7 cellular contexts compared by ENCODE assay signal in the genomic region with DNA sequence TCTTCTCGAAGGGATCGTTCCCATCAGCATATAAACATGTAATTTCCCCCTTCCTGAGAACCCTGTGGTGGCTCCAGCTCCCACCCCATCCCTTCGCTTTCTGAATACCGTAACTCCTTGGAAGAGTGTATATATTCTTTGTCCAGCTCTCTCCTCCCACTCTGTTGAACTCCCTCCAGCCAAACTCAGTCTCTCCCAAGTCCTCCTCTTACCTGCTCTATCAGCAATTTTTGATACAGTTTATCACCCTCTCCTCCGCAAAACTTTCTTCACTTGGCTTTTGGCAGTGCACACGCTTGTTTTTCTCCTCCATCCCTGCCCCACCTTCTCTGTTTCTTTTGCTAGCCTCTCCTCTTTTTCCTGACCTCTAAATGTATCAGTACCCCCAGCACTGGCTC.
A peak's percentile ranks its signal among the peaks of the same experiment; 100 is the strongest.
DNase-seq lines count a peak whose midpoint lies in the region; ATAC-seq and TF ChIP-seq lines count a peak whose summit lies in the region.

No MANE protein-coding gene starts in this region.

- peak overlapping the region; percentile 87 for H4K5ac ChIP-seq in IMR-90 (ENCODE audit: low read depth, low read length)

- no peak overlapping the region for H2BK20ac ChIP-seq in IMR-90 (ENCODE audit: low read depth, low read length)

- H3K56ac ChIP-seq in IMR-90 (ENCODE audit: extremely low read depth, insufficient read depth, low read length) = peak overlapping the region; percentile 44; the same call in 1 of the 2 replicates

- H2AK5ac ChIP-seq in IMR-90 (ENCODE audit: low read depth, low read length) = no peak overlapping the region

- 79% methylated on average over 2 of the region's 6 CpGs; no CpG with 5 or more reads in 1 of the 2 experiments for whole genome bisulfite sequencing in IMR-90 (ENCODE audit: extremely low coverage in 2 of 2, insufficient read length in 1 of 2), 2 experiments
- WGBS in stomach, 5 donors = 15 to 33% (median 23%) methylated on average over 6 of the region's 6 CpGs

- H2BK5ac ChIP-seq in IMR-90 (ENCODE audit: low read depth, low read length, poor library complexity, severe bottlenecking) = peak overlapping the region; percentile 37

- H3K9me3 Mint-ChIP-seq in activated naive CD8-positive, alpha-beta T cell treated with anti-CD3 and anti-CD28 coated beads, Interleukin-2, amount 50 U/mL, for 24 hours = no peaks in the 10 kb centered on the region

- H3K4me1 ChIP-seq in IMR-90 (ENCODE audit: control insufficient read depth, insufficient read depth, low read length) = peaks cover 4% of the 10 kb centered on the region; the same call in 1 of the 2 replicates
- H3K4me1 ChIP-seq in iPS-20b (ENCODE audit: insufficient read depth, low read length) = peaks cover 4% of the 10 kb centered on the region; the same call in 1 of the 2 replicates
- peaks cover 3 to 26% (median 11%) of the 10 kb centered on the region in 4 donors for H3K4me1 ChIP-seq in stomach

- TF ChIP-seq EP300 in stomach (IDR thresholded peaks at IDR 0.05) = no peak

- peak overlapping the region; percentile 91; the same call in 1 of the 2 replicates for H3K14ac ChIP-seq in IMR-90 (replicated peaks; ENCODE audit: low read depth, low read length)

- 0 out of 3 replicates have a peak overlapping the region, but pooled peaks have one; percentile 10 for H2BK15ac ChIP-seq in IMR-90 (ENCODE audit: low read depth, low read length)

- intact Hi-C loops in IMR-90 (cut with micrococcal nuclease) = no loop called here
- intact Hi-C loops in stomach (cut with DNase I; ENCODE audit: low total_unique reads) = no loop called here

- ATAC-seq in IMR-90 (ENCODE audit: low read depth) (no peak), HG03280 (IDR thresholded peaks at IDR 0.05; ENCODE audit: unreplicated experiment) (no peak)
- ATAC-seq in activated naive CD8-positive, alpha-beta T cell treated with anti-CD3 and anti-CD28 coated beads, Interleukin-2, amount 50 U/mL, for 24 hours = no peak
- ATAC-seq in activated CD4-positive, CD25-positive, alpha-beta regulatory T cell treated with anti-CD3 and anti-CD28 coated beads, Interleukin-2, amount 50 U/mL, for 24 hours = no peak

- dilution Hi-C loops in IMR-90 (cut with HindIII; ENCODE audit: low sequenced_read_pairs, unreplicated experiment) = no loop called here

- CTCF ChIA-PET in IMR-90 (lab: Yijun Ruan, JAX) = no interaction called here

- DNase-seq in IMR-90 = no peak
- no peak for DNase-seq in activated naive CD8-positive, alpha-beta T cell treated with anti-CD3 and anti-CD28 coated beads, Interleukin-2, amount 50 U/mL, for 24 hours
- no peak for DNase-seq in stomach
- DNase-seq in middle frontal gyrus (ENCODE audit: extremely low spot score, low spot score) = no peak

- H3K4me3 ChIP-seq in IMR-90 (ENCODE audit: insufficient read depth, low read depth, low read length) = peak overlapping the region; percentile 73
- H3K4me3 ChIP-seq in iPS-20b (ENCODE audit: low read length) = peak overlapping the region; percentile 83
- H3K4me3 ChIP-seq in stomach = peak overlapping the region; percentile 45 to 54 (median 52)

- peak overlapping the region; percentile 79 for H3K4ac ChIP-seq in IMR-90 (ENCODE audit: low read depth, low read length)

- H4K91ac ChIP-seq in IMR-90 (ENCODE audit: insufficient read depth, low read depth, low read length) = no peak overlapping the region

- H3K9me3 ChIP-seq in IMR-90 (ENCODE audit: control insufficient read depth, insufficient read depth, low read length) = no peaks in the 10 kb centered on the region
- no peaks in the 10 kb centered on the region for H3K9me3 ChIP-seq in iPS-20b (ENCODE audit: insufficient read depth, low read depth, low read length)
- no peaks in the 10 kb centered on the region for H3K9me3 ChIP-seq in stomach

- in situ Hi-C loops in IMR-90 (cut with MboI; ENCODE audit: low sequenced_read_pairs) = no loop called here

- H3K9ac ChIP-seq in IMR-90 (ENCODE audit: low read depth, low read length) (peak overlapping the region; percentile 64; the same call in 1 of the 2 replicates), iPS-20b (ENCODE audit: low read depth, low read length) (peak overlapping the region; percentile 86; the same call in 1 of the 2 replicates)

- peak overlapping the region; percentile 36; the same call in 1 of the 2 replicates for H3K23ac ChIP-seq in IMR-90 (ENCODE audit: low read depth, low read length)

- no peaks in the 10 kb centered on the region for H3K36me3 Mint-ChIP-seq in activated naive CD8-positive, alpha-beta T cell treated with anti-CD3 and anti-CD28 coated beads, Interleukin-2, amount 50 U/mL, for 24 hours (ENCODE audit: low read depth)

- peak overlapping the region; percentile 97 for H2AFZ ChIP-seq in IMR-90 (replicated peaks; ENCODE audit: low read length, poor library complexity)

- H3K4me2 ChIP-seq in IMR-90 (ENCODE audit: low read depth, low read length) = peak overlapping the region; percentile 90

- H3K18ac ChIP-seq in IMR-90 (ENCODE audit: low read depth, low read length) = no peak overlapping the region

- POLR2A ChIA-PET in IMR-90 (lab: Charles Lee; ENCODE audit: unreplicated experiment) = no interaction called here

- no peaks in the 10 kb centered on the region for H4K20me1 ChIP-seq in IMR-90 (ENCODE audit: insufficient read depth, low read length)

- TF ChIP-seq POLR2A in IMR-90 (IDR thresholded peaks at IDR 0.05; ENCODE audit: low read depth, low read length) = no peak
- no peak for TF ChIP-seq POLR2A in stomach (IDR thresholded peaks at IDR 0.05)

- H3K27me3 Mint-ChIP-seq in activated naive CD8-positive, alpha-beta T cell treated with anti-CD3 and anti-CD28 coated beads, Interleukin-2, amount 50 U/mL, for 24 hours = peaks cover 5% of the 10 kb centered on the region

- peak overlapping the region; percentile 97 to 99 for H4K8ac ChIP-seq in IMR-90 (ENCODE audit: low read depth in 2 of 2, low read length in 2 of 2)

- peaks cover 4% of the 10 kb centered on the region; the same call in 1 of the 2 replicates for H3K9me1 ChIP-seq in IMR-90 (ENCODE audit: insufficient read depth, low read length)

- H3K27me3 ChIP-seq in IMR-90 (ENCODE audit: control insufficient read depth, insufficient read depth, low read length) (no peaks in the 10 kb centered on the region; the same call in 1 of the 2 replicates), iPS-20b (ENCODE audit: insufficient read depth, low read length) (no peaks in the 10 kb centered on the region), stomach (no peaks in the 10 kb centered on the region)

- H3K36me3 ChIP-seq in IMR-90 (ENCODE audit: control insufficient read depth, insufficient read depth, low read length) = no peaks in the 10 kb centered on the region
- no peaks in the 10 kb centered on the region for H3K36me3 ChIP-seq in iPS-20b (ENCODE audit: insufficient read depth, low read depth, low read length)
- H3K36me3 ChIP-seq in stomach = no peaks in the 10 kb centered on the region

- H3K27ac Mint-ChIP-seq in activated naive CD8-positive, alpha-beta T cell treated with anti-CD3 and anti-CD28 coated beads, Interleukin-2, amount 50 U/mL, for 24 hours = peak overlapping the region; percentile 91

- H3K27ac ChIP-seq in IMR-90 (ENCODE audit: insufficient read depth, low read length) (no peak overlapping the region; the same call in 1 of the 2 replicates), iPS-20b (ENCODE audit: low read length) (no peak overlapping the region), stomach (peak overlapping the region; percentile 43 to 92 (median 86))

- no TSS peak for BruUV-seq in IMR-90 (replicated peaks; lab: Mats Ljungman, UMichigan)

- no peak overlapping the region for H2BK120ac ChIP-seq in IMR-90 (ENCODE audit: low read depth, low read length)

- peak overlapping the region; percentile 90 for H3K4me3 Mint-ChIP-seq in activated naive CD8-positive, alpha-beta T cell treated with anti-CD3 and anti-CD28 coated beads, Interleukin-2, amount 50 U/mL, for 24 hours

- peak overlapping the region; percentile 11 for H2AK9ac ChIP-seq in IMR-90 (replicated peaks; ENCODE audit: low read depth, low read length, poor library complexity)

- TF ChIP-seq RAD21 in IMR-90 (IDR thresholded peaks at IDR 0.05; ENCODE audit: low read length) = no peak

- H3K4me1 Mint-ChIP-seq in activated naive CD8-positive, alpha-beta T cell treated with anti-CD3 and anti-CD28 coated beads, Interleukin-2, amount 50 U/mL, for 24 hours = peaks cover 50% of the 10 kb centered on the region

- TF ChIP-seq CTCF in IMR-90 (conservative IDR thresholded peaks at IDR 0.05; ENCODE audit: low read depth, low read length) = no peak
- no peak for TF ChIP-seq CTCF in stomach (IDR thresholded peaks at IDR 0.05)

- H3K79me1 ChIP-seq in IMR-90 (ENCODE audit: low read depth in 1 of 2, low read length in 2 of 2) = peaks cover 0 to 5% of the 10 kb centered on the region in 2 experiments; a peak in 1 of 4 replicates

TF ChIP-seq in IMR-90, 13 proteins besides CTCF, POLR2A, EP300 and RAD21:
- TF ChIP-seq RFX5 (IDR thresholded peaks at IDR 0.05; ENCODE audit: low read depth, low read length) (no peak), CEBPB (IDR thresholded peaks at IDR 0.05; ENCODE audit: low read depth, low read length) (no peak), RCOR1 (IDR thresholded peaks at IDR 0.05; ENCODE audit: insufficient replicate concordance, low read length) (no peak), MAZ (IDR thresholded peaks at IDR 0.05; ENCODE audit: borderline replicate concordance, low read depth, low read length) (no peak), BHLHE40 (IDR thresholded peaks at IDR 0.05; ENCODE audit: low read depth, low read length) (no peak), FOS (IDR thresholded peaks at IDR 0.05; ENCODE audit: low read depth, low read length) (no peak)
TF ChIP-seq in IMR-90: peak in this region for 0.

Comparison
In these comparisons a context has a peak if more than half of its experiments do, and no peak if none do; other contexts are left out.
1. H3K27ac ChIP-seq: peak in stomach (5 of 5); none in IMR-90 (single experiment) and iPS-20b (single experiment).
2. Peak in every context shown above with its lines, with median percentiles within 50 percentile points of each other: H3K4me3 ChIP-seq.